In the genomic region with DNA sequence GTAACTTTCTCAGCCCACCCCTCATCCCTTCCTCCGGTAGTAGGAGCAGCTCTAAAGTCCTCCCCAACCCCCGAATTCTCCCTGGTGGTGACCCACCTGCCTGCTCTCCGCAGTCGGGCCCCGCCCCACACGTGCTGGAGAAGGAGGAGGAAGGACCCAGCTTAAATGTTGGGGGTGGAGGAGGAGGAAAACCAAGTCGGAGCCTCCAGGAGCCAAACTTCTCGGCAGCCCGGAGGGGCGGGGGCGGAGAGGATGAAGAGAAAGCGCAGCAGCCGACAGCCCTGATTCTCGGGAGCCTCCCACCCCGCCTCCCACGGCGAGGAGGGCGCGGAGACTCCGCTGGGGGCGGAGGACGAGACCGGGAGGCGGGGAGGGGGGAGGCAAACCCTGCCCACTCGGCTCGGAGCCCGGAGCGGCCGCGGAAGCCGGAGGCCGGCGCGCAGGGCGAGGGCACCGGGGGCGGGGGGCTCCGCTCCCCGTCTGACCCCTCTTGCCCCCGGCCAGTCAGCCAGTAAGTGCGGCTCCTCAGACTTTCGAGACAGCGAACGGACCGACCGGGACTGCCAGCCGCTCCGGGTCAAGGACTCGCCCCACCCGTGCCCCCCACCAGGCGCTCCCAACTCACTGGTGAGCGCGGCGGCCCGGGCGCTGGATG, we compare ENCODE assay signal across 8 cellular contexts. TPM values are rescaled to one million over a fixed set of nuclear protein-coding genes. Genes with fewer than 3 reads are reported as not detected.
DNase-seq lines count a peak whose midpoint lies in the region; ATAC-seq lines count a peak whose summit lies in the region.

A gene with protein sequence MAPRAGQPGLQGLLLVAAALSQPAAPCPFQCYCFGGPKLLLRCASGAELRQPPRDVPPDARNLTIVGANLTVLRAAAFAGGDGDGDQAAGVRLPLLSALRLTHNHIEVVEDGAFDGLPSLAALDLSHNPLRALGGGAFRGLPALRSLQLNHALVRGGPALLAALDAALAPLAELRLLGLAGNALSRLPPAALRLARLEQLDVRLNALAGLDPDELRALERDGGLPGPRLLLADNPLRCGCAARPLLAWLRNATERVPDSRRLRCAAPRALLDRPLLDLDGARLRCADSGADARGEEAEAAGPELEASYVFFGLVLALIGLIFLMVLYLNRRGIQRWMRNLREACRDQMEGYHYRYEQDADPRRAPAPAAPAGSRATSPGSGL (plus strand): TSS at position 394 of the 655 bp plus-strand sequence. CDS start 276 bp downstream, outside the sequence.

- H3K9ac ChIP-seq in skeletal muscle tissue (ENCODE audit: low read depth in 1 of 3, low read length in 3 of 3) = peak within 1 kb of the TSS in 1 of 3 donors; percentile 40

- peak; percentile 53 for DNase-seq in activated CD4-positive, alpha-beta T cell treated with anti-CD3 and anti-CD28 coated beads for 36 hours
- no peak for DNase-seq in activated CD4-positive, alpha-beta T cell treated with anti-CD3 and anti-CD28 coated beads, Interleukin-2, amount 50 U/mL, for 1 hour
- DNase-seq in activated T-cell treated with anti-CD3 and anti-CD28 coated beads, Interleukin-2, amount 50 U/mL, for 48 hours = peak; percentile 36 to 40
- DNase-seq in iPS DF 6.9 (ENCODE audit: low read depth, low spot score) = no peak

- peak within 1 kb of the TSS; percentile 70 for H3K4me3 Mint-ChIP-seq in activated CD4-positive, alpha-beta T cell treated with anti-CD3 and anti-CD28 coated beads for 36 hours

- H3K4me1 ChIP-seq in iPS DF 6.9 (ENCODE audit: control insufficient read depth, insufficient read depth, low read length) (peaks cover 14% of the 10 kb centered on the region), skeletal muscle tissue (ENCODE audit: control insufficient read depth in 3 of 3, insufficient read depth in 3 of 3, low read length in 3 of 3) (peaks cover 0 to 2% (median 0%) of the 10 kb centered on the region in 3 donors)

- no peaks in the 10 kb centered on the region for H3K36me3 Mint-ChIP-seq in activated CD4-positive, alpha-beta T cell treated with anti-CD3 and anti-CD28 coated beads for 36 hours (ENCODE audit: low read depth)

- POLR2A ChIA-PET in activated CD4-positive, alpha-beta T cell treated with anti-CD3 and anti-CD28 coated beads for 36 hours (lab: Charles Lee) = no interaction called here

- H3K4me3 ChIP-seq in iPS DF 6.9 (ENCODE audit: low read length) (peak within 1 kb of the TSS; percentile 61), skeletal muscle tissue (ENCODE audit: low read length in 3 of 3) (peak within 1 kb of the TSS in 2 of 3 donors; percentile 49 to 67)

- no peak for ATAC-seq in activated CD4-positive, alpha-beta T cell treated with anti-CD3 and anti-CD28 coated beads for 36 hours
- ATAC-seq in HG03439 (IDR thresholded peaks at IDR 0.05; ENCODE audit: unreplicated experiment) = no peak
- ATAC-seq in HG03520 (IDR thresholded peaks at IDR 0.05; ENCODE audit: unreplicated experiment) = no peak
- no peak for ATAC-seq in GM21367 (IDR thresholded peaks at IDR 0.05; ENCODE audit: unreplicated experiment)

- H3K27me3 Mint-ChIP-seq in activated CD4-positive, alpha-beta T cell treated with anti-CD3 and anti-CD28 coated beads for 36 hours = peaks cover 26% of the 10 kb centered on the region

- H3K27me3 ChIP-seq in iPS DF 6.9 (ENCODE audit: control insufficient read depth, insufficient read depth, low read length) (peaks cover 23% of the 10 kb centered on the region), skeletal muscle tissue (ENCODE audit: control insufficient read depth in 3 of 3, insufficient read depth in 3 of 3, low read length in 3 of 3) (peaks cover 29 to 55% (median 31%) of the 10 kb centered on the region in 3 donors)

- no peak within 1 kb of the TSS for H3K27ac Mint-ChIP-seq in activated CD4-positive, alpha-beta T cell treated with anti-CD3 and anti-CD28 coated beads for 36 hours

- H3K36me3 ChIP-seq in iPS DF 6.9 (ENCODE audit: control insufficient read depth, insufficient read depth, low read length) (no peaks in the 10 kb centered on the region), skeletal muscle tissue (ENCODE audit: control insufficient read depth in 3 of 3, insufficient read depth in 3 of 3, low read length in 3 of 3) (no peaks in the 10 kb centered on the region)

- H3K9me3 ChIP-seq in iPS DF 6.9 (ENCODE audit: control insufficient read depth, insufficient read depth, low read length) (no peaks in the 10 kb centered on the region), skeletal muscle tissue (ENCODE audit: control insufficient read depth in 3 of 3, low read length in 3 of 3) (no peaks in the 10 kb centered on the region)

- H3K27ac ChIP-seq in iPS DF 6.9 (ENCODE audit: low read length) (no peak within 1 kb of the TSS), skeletal muscle tissue (ENCODE audit: low read depth, low read length) (no peak within 1 kb of the TSS)

- H3K9me3 Mint-ChIP-seq in activated CD4-positive, alpha-beta T cell treated with anti-CD3 and anti-CD28 coated beads for 36 hours (ENCODE audit: low read depth) = no peaks in the 10 kb centered on the region

- CTCF ChIA-PET in activated CD4-positive, alpha-beta T cell treated with anti-CD3 and anti-CD28 coated beads for 36 hours (lab: Charles Lee) = interaction anchor here (0.7 to 18.4 kb wide), 18 partner anchors 8 to 317 kb away, joined by 3 to 458 read pairs (median 4); a partner anchor contains a TSS

- intact Hi-C loops in activated CD4-positive, alpha-beta T cell treated with anti-CD3 and anti-CD28 coated beads for 36 hours (cut with DNase I, micrococcal nuclease) = loop anchor here (1.0 to 2.0 kb wide), 6 partner anchors 26 to 312 kb away; a partner anchor contains a TSS

- H3K4me1 Mint-ChIP-seq in activated CD4-positive, alpha-beta T cell treated with anti-CD3 and anti-CD28 coated beads for 36 hours = peaks cover 8% of the 10 kb centered on the region

- WGBS in iPS DF 6.9 (ENCODE audit: insufficient coverage, insufficient read length) = no CpG with 5 or more reads among the region's 56 CpGs

RNA-seq across cellular contexts. Expression of the gene that starts here (rescaled TPM):
- under 1 TPM; 0.18 to 0.21 TPM for total RNA-seq in activated CD4-positive, alpha-beta T cell treated with anti-CD3 and anti-CD28 coated beads for 36 hours
- total RNA-seq in skeletal muscle tissue = not detected

Comparison
In these comparisons a context has a peak if more than half of its experiments do, and no peak if none do; other contexts are left out.
1. Peak in DNase-seq in activated CD4-positive, alpha-beta T cell treated with anti-CD3 and anti-CD28 coated beads for 36 hours; RNA of the gene not detected or under 1 TPM.
2. DNase-seq: peak in activated T-cell treated with anti-CD3 and anti-CD28 coated beads, Interleukin-2, amount 50 U/mL, for 48 hours (2 of 2); none in activated CD4-positive, alpha-beta T cell treated with anti-CD3 and anti-CD28 coated beads, Interleukin-2, amount 50 U/mL, for 1 hour (single experiment) and iPS DF 6.9 (single experiment).